ENCODE assay signal across 1 cellular context in genomic region chr2:96209729-96210085, GRCh38.
TF ChIP-seq lines count a peak whose summit lies in the region.

No MANE protein-coding gene starts in this region.

TF ChIP-seq in H1, 55 proteins besides CTCF, POLR2A, EP300 and RAD21:
- no peak for TF ChIP-seq SIN3A (conservative IDR thresholded peaks at IDR 0.05 in 1 of 2, IDR thresholded peaks at IDR 0.05 in 1 of 2; ENCODE audit: low read depth in 1 of 2, low read length in 2 of 2)
